9 cellular contexts compared by ENCODE assay signal in genomic region chr10:1029838-1030237, GRCh38. TPM values are rescaled to one million over a fixed set of nuclear protein-coding genes. Genes with fewer than 3 reads are reported as not detected.
"Had no signal": no experiment of that assay in that cellular context is flagged by ENCODE, and none has a peak within 500 bp of the region (broad histone marks: within the 10 kb centered on the region; RNA-seq: fewer than 3 reads in every experiment).

No MANE protein-coding gene starts in this region.

- H3K27ac ChIP-seq: HL-60 had no signal

- DNase-seq: GOT3, H9, HFFc6, IMR-90 had no signal

- H3K9me3 Mint-ChIP-seq: H9, HFFc6 had no signal

- H3K4me3 Mint-ChIP-seq: H9, HFFc6 had no signal

- H3K27ac Mint-ChIP-seq: HFFc6 had no signal

- ATAC-seq: HCT116, K562 had no signal

- FAIRE-seq: H54, K562 had no signal

- H3K4me3 ChIP-seq: K562 had no signal

RNA-seq across cellular contexts. Expression of gene IDI2, which starts 4.2 kb away (rescaled TPM):
- total RNA-seq: H9, HFFc6, HT1080, IMR-90, K562 had no signal
- polyA plus RNA-seq: IMR-90, K562 had no signal
